Comparison of ENCODE assay signal across 2 cellular contexts in the genomic region with DNA sequence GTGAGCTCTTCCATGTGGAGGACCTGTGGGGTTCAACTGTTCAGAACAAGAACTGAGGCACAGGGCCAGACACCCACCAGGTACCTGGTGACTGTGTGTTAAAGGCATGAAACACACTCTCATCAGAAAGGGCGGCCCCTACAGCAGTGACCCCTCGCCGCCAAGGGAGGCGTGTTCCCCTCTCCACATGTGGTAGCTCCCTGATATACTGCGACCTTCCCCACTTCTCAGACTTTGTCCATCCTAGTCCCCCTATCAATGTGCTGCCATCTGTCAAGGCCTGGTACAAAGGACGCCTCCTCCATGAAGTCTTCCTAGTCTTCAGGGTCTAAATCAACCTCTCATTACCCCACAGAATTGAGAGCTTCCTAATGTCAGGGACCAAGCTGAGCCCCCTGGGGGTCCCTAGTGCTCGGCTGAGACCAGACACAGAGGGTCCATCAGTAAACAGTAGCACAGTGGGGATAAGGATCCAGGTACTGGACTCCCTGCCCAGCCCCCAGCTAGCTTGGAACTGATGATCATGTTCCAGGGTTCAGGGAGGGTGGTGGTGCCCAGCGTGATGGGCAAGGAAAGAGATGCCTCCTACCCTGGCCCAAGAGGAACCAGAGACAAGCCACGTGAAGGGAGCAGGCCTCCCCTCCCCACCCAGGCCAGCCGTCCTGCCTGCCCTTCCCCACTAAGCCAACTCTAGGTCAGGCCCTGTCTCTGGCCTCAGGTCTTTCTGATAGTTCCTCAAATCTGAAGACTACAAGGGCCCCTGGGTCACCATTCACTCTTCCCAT.
TF ChIP-seq lines count a peak whose summit lies in the region.

No MANE protein-coding gene starts in this region.

TF ChIP-seq in K562, 482 proteins besides CTCF, POLR2A, EP300 and RAD21 (continues in another document):
- no peak for TF ChIP-seq TSHZ1 (CRISPR knock-in tag; IDR thresholded peaks at IDR 0.05)
- TF ChIP-seq E2F3 (CRISPR knock-in tag; IDR thresholded peaks at IDR 0.05) = 0 out of 2 replicates have a peak, but pooled peaks have one; percentile 16
- no peak for TF ChIP-seq CREB3L1 (IDR thresholded peaks at IDR 0.05; ENCODE audit: borderline replicate concordance, low read depth)
- no peak for TF ChIP-seq ZNF778 (CRISPR knock-in tag; IDR thresholded peaks at IDR 0.05)
- TF ChIP-seq PTBP1 (IDR thresholded peaks at IDR 0.05; ENCODE audit: low read depth, low read length) = 0 out of 2 replicates have a peak, but pooled peaks have one; percentile 15
- TF ChIP-seq, protein P1, sequence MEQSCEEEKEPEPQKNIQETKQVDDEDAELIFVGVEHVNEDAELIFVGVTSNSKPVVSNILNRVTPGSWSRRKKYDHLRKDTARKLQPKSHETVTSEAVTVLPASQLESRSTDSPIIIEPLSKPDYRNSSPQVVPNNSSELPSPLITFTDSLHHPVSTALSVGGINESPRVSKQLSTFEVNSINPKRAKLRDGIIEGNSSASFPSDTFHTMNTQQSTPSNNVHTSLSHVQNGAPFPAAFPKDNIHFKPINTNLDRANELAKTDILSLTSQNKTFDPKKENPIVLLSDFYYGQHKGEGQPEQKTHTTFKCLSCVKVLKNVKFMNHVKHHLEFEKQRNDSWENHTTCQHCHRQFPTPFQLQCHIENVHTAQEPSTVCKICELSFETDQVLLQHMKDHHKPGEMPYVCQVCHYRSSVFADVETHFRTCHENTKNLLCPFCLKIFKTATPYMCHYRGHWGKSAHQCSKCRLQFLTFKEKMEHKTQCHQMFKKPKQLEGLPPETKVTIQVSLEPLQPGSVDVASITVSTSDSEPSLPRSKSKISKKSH (CRISPR knock-in tag; IDR thresholded peaks at IDR 0.05) = no peak
- no peak for TF ChIP-seq TEAD1 (CRISPR knock-in tag; IDR thresholded peaks at IDR 0.05)
- no peak for TF ChIP-seq AFF1 (IDR thresholded peaks at IDR 0.05; ENCODE audit: low read depth in 1 of 2, partially characterized antibody in 2 of 2)
- peak; percentile 83; the same call in 1 of the 2 replicates for TF ChIP-seq ZNF436 (CRISPR knock-in tag; IDR thresholded peaks at IDR 0.05)
- no peak for TF ChIP-seq BRD4 (IDR thresholded peaks at IDR 0.05)
- TF ChIP-seq ZC3H11A (IDR thresholded peaks at IDR 0.05; ENCODE audit: low read depth, low read length) = no peak
- no peak for TF ChIP-seq EWSR1 (IDR thresholded peaks at IDR 0.05; ENCODE audit: borderline replicate concordance, low read depth, partially characterized antibody)
- no peak for TF ChIP-seq TAF7 (tag; IDR thresholded peaks at IDR 0.05)
- no peak for TF ChIP-seq IRF2 (CRISPR knock-in tag; IDR thresholded peaks at IDR 0.05)
- no peak for TF ChIP-seq PTRF (tag; IDR thresholded peaks at IDR 0.05)
- TF ChIP-seq KAT8 (IDR thresholded peaks at IDR 0.05; ENCODE audit: low read depth) = no peak
- no peak for TF ChIP-seq NFXL1 (CRISPR knock-in tag; IDR thresholded peaks at IDR 0.05)

TF ChIP-seq in HEK293T, 16 proteins besides CTCF, POLR2A, EP300 and RAD21:
- TF ChIP-seq FOXK2 (IDR thresholded peaks at IDR 0.05) = no peak
- no peak for TF ChIP-seq SUZ12 (IDR thresholded peaks at IDR 0.05)
- no peak for TF ChIP-seq SP1 (IDR thresholded peaks at IDR 0.05)
- TF ChIP-seq ZNF384 (IDR thresholded peaks at IDR 0.05) = no peak
- TF ChIP-seq LEF1 (IDR thresholded peaks at IDR 0.05; ENCODE audit: borderline replicate concordance) = no peak
TF ChIP-seq in HEK293T: peak in this region for 0.
